ENCODE assay signal across 18 cellular contexts in genomic region chr9:69554945-69555344, GRCh38.
DNase-seq lines count a peak whose midpoint lies in the region; ATAC-seq and TF ChIP-seq lines count a peak whose summit lies in the region.
"Had no signal": no experiment of that assay in that cellular context is flagged by ENCODE, and none has a peak within 500 bp of the region (broad histone marks: within the 10 kb centered on the region; RNA-seq: fewer than 3 reads in every experiment).

No MANE protein-coding gene starts in this region.

- H3K36me3 ChIP-seq in breast epithelium (no peaks in the 10 kb centered on the region), smooth muscle cell (ENCODE audit: low read depth) (no peaks in the 10 kb centered on the region)
- H3K36me3 ChIP-seq: colonic mucosa, neutrophil, SJSA1, upper lobe of left lung had no signal

- no peak overlapping the region for H3K4me3 Mint-ChIP-seq in MCF 10A (ENCODE audit: unreplicated experiment)
- no peak overlapping the region for H3K4me3 Mint-ChIP-seq in natural killer cell
- H3K4me3 Mint-ChIP-seq: activated naive CD4-positive, alpha-beta T cell treated with anti-CD3 and anti-CD28 coated beads, Interleukin-2, amount 10 ng/mL, durations not matched to agents 7 days and 5 days had no signal

- peak overlapping the region; percentile 54 for H3K4me2 ChIP-seq in smooth muscle cell

- H2AFZ ChIP-seq in smooth muscle cell (ENCODE audit: low read depth) = no peak overlapping the region

- intact Hi-C loops in MCF 10A (cut with micrococcal nuclease) (no loop called here), breast epithelium (cut with DNase I; ENCODE audit: low total_unique reads) (no loop called here), natural killer cell (cut with micrococcal nuclease) (no loop called here)

- H3K36me3 Mint-ChIP-seq in MCF 10A (ENCODE audit: insufficient read depth, unreplicated experiment) = no peaks in the 10 kb centered on the region
- no peaks in the 10 kb centered on the region for H3K36me3 Mint-ChIP-seq in natural killer cell
- H3K36me3 Mint-ChIP-seq: activated naive CD4-positive, alpha-beta T cell treated with anti-CD3 and anti-CD28 coated beads, Interleukin-2, amount 10 ng/mL, durations not matched to agents 7 days and 5 days had no signal

- no peaks in the 10 kb centered on the region for H3K4me1 ChIP-seq in breast epithelium
- H3K4me1 ChIP-seq in smooth muscle cell (ENCODE audit: low read depth) = no peaks in the 10 kb centered on the region
- H3K4me1 ChIP-seq: colonic mucosa, SJSA1, upper lobe of left lung had no signal

- H3K4me1 Mint-ChIP-seq in MCF 10A (ENCODE audit: insufficient read depth, unreplicated experiment) (peaks cover 7% of the 10 kb centered on the region), natural killer cell (no peaks in the 10 kb centered on the region)
- H3K4me1 Mint-ChIP-seq: activated naive CD4-positive, alpha-beta T cell treated with anti-CD3 and anti-CD28 coated beads, Interleukin-2, amount 10 ng/mL, durations not matched to agents 7 days and 5 days had no signal

- no peaks in the 10 kb centered on the region for H3K79me2 ChIP-seq in smooth muscle cell (ENCODE audit: low read depth)

- no peak for TF ChIP-seq POLR2A in breast epithelium (IDR thresholded peaks at IDR 0.05)

- H3K9me3 ChIP-seq in breast epithelium (no peaks in the 10 kb centered on the region), smooth muscle cell (replicated peaks; ENCODE audit: low read depth) (no peaks in the 10 kb centered on the region)
- H3K9me3 ChIP-seq: colonic mucosa, neutrophil, SJSA1, upper lobe of left lung had no signal

- ATAC-seq in natural killer cell = no peak
- ATAC-seq: HCT116, left colon had no signal

- POLR2A ChIA-PET in MCF 10A (lab: Yijun Ruan, JAX) = no interaction called here

- no TSS peak for BruUV-seq in MCF 10A (replicated peaks; lab: Mats Ljungman, UMichigan)

- WGBS in smooth muscle cell (ENCODE audit: low lambda C conversion rate) = 20% methylated on average over 6 of the region's 6 CpGs

- H3F3A ChIP-seq in smooth muscle cell (ENCODE audit: low read depth) = no peaks in the 10 kb centered on the region

- TF ChIP-seq CTCF in MCF 10A (IDR thresholded peaks at IDR 0.05; ENCODE audit: unreplicated experiment) (no peak), breast epithelium (IDR thresholded peaks at IDR 0.05) (no peak), smooth muscle cell (IDR thresholded peaks at IDR 0.05; ENCODE audit: borderline replicate concordance, insufficient read depth, poor library complexity, severe bottlenecking) (no peak), natural killer cell (IDR thresholded peaks at IDR 0.05) (no peak)

- H3K27ac Mint-ChIP-seq in MCF 10A (ENCODE audit: low read depth, unreplicated experiment) (no peak overlapping the region), natural killer cell (no peak overlapping the region)
- H3K27ac Mint-ChIP-seq: activated naive CD4-positive, alpha-beta T cell treated with anti-CD3 and anti-CD28 coated beads, Interleukin-2, amount 10 ng/mL, durations not matched to agents 7 days and 5 days had no signal

- no peaks in the 10 kb centered on the region for H3K27me3 ChIP-seq in breast epithelium
- H3K27me3 ChIP-seq in smooth muscle cell (ENCODE audit: low read depth) = peaks cover 12% of the 10 kb centered on the region
- H3K27me3 ChIP-seq: colonic mucosa, SJSA1 had no signal

- H3K4me3 ChIP-seq in breast epithelium (no peak overlapping the region), smooth muscle cell (no peak overlapping the region)
- H3K4me3 ChIP-seq: colonic mucosa, SJSA1, upper lobe of left lung had no signal

- H3K9me3 Mint-ChIP-seq in MCF 10A (ENCODE audit: unreplicated experiment) (no peaks in the 10 kb centered on the region), natural killer cell (no peaks in the 10 kb centered on the region)
- H3K9me3 Mint-ChIP-seq: activated naive CD4-positive, alpha-beta T cell treated with anti-CD3 and anti-CD28 coated beads, Interleukin-2, amount 10 ng/mL, durations not matched to agents 7 days and 5 days had no signal

- no peak overlapping the region for H3K27ac ChIP-seq in breast epithelium
- no peak overlapping the region for H3K27ac ChIP-seq in smooth muscle cell (ENCODE audit: low read depth)
- H3K27ac ChIP-seq: colonic mucosa, neutrophil, SJSA1, upper lobe of left lung had no signal

- no peak overlapping the region for H3K9ac ChIP-seq in smooth muscle cell (ENCODE audit: low read depth)

- H3K27me3 Mint-ChIP-seq in MCF 10A (ENCODE audit: insufficient read depth, unreplicated experiment) = peaks cover 70% of the 10 kb centered on the region
- H3K27me3 Mint-ChIP-seq in natural killer cell (ENCODE audit: low read depth in 2 of 2) = peaks cover 0 to 30% of the 10 kb centered on the region in 2 donors

- CTCF ChIA-PET in MCF 10A (lab: Yijun Ruan, JAX) = interaction anchor here (0.6 to 1.0 kb wide), 4 partner anchors 11 to 365 kb away, joined by 3 to 6 read pairs (median 3); no protein-coding TSS in a partner anchor

- no peaks in the 10 kb centered on the region for H4K20me1 ChIP-seq in smooth muscle cell (ENCODE audit: low read depth)

- DNase-seq in MCF 10A (ENCODE audit: unreplicated experiment) (peak; percentile 89), breast epithelium (ENCODE audit: low spot score in 2 of 2) (no peak), amniotic epithelial cell (ENCODE audit: low read depth) (peak; percentile 96), glomerular visceral epithelial cell (ENCODE audit: extremely low spot score) (peak; percentile 97), smooth muscle cell (lab: John Stamatoyannopoulos, UW; ENCODE audit: unreplicated experiment) (no peak), natural killer cell (no peak), dermis blood vessel endothelial cell (no peak), nucleus accumbens (lab: John Stamatoyannopoulos, UW) (no peak)
- DNase-seq: activated naive CD4-positive, alpha-beta T cell treated with anti-CD3 and anti-CD28 coated beads, Interleukin-2, amount 10 ng/mL, durations not matched to agents 7 days and 5 days; colonic mucosa; DND-41; left colon; NCI-H1092 treated with DMSO at 0.1 percent for 48 hours; NCI-H69; upper lobe of left lung had no signal

Comparison
In these comparisons a context has a peak if more than half of its experiments do, and no peak if none do; other contexts are left out.
1. DNase-seq: peak in MCF 10A (single experiment), amniotic epithelial cell (single experiment) and glomerular visceral epithelial cell (single experiment); none in breast epithelium (0 of 2), smooth muscle cell (single experiment), natural killer cell (single experiment), dermis blood vessel endothelial cell (single experiment) and nucleus accumbens (0 of 56).